10 cellular contexts compared by ENCODE assay signal in genomic region chr20:63172726-63173125, GRCh38. TPM values are rescaled to one million over a fixed set of nuclear protein-coding genes. Genes with fewer than 3 reads are reported as not detected.
A peak's percentile ranks its signal among the peaks of the same experiment; 100 is the strongest.
DNase-seq lines count a peak whose midpoint lies in the region; ATAC-seq and TF ChIP-seq lines count a peak whose summit lies in the region.
"Had no signal": no experiment of that assay in that cellular context is flagged by ENCODE, and none has a peak within 500 bp of the region (broad histone marks: within the 10 kb centered on the region; RNA-seq: fewer than 3 reads in every experiment).

No MANE protein-coding gene starts in this region.

- DNase-seq in Daoy (ENCODE audit: low read depth) = peak; percentile 41
- DNase-seq in HCT116 (ENCODE audit: low read depth, low spot score) = peak; percentile 15
- DNase-seq in SHP77 (lab: John Stamatoyannopoulos, UW) = peak; percentile 47 to 67
- peak; percentile 83 for DNase-seq in iPS-NIHi7 (ENCODE audit: extremely low spot score)
- DNase-seq: activated effector memory CD4-positive, alpha-beta T cell treated with anti-CD3 and anti-CD28 coated beads, Interleukin-2, amount 50 U/mL, for 16 hours; GF-D8; glutamatergic neuron had no signal

- TF ChIP-seq RAD21 in HCT116 (IDR thresholded peaks at IDR 0.05; ENCODE audit: low read depth) = peak; percentile 77

- H2AFZ ChIP-seq in HCT116 (ENCODE audit: low read depth, low read length, poor library complexity, severe bottlenecking) = no peak overlapping the region

- POLR2A ChIA-PET in HCT116 (lab: Charles Lee) = no interaction called here

- CTCF ChIA-PET in HCT116 (lab: Charles Lee) = interaction anchor here (0.6 to 1.1 kb wide), 5 partner anchors 10 to 118 kb away, joined by 3 to 8 read pairs (median 3); no protein-coding TSS in a partner anchor

- no peak overlapping the region for H3K4me3 ChIP-seq in HCT116 (replicated peaks in 1 of 2; ENCODE audit: low read depth in 1 of 2, low read length in 2 of 2)

- H3K9ac ChIP-seq in HCT116 (ENCODE audit: low read length) = no peak overlapping the region

- no TSS peak for BruUV-seq in HCT116 (replicated peaks; lab: Mats Ljungman, UMichigan)

- no peaks in the 10 kb centered on the region for H3K9me3 ChIP-seq in HCT116 (ENCODE audit: control insufficient read depth in 1 of 2, insufficient read depth in 1 of 2, low read depth in 1 of 2, low read length in 2 of 2)

- no peak overlapping the region for H3K27ac ChIP-seq in HCT116 (ENCODE audit: low read depth, low read length)

- no peaks in the 10 kb centered on the region for H3K79me2 ChIP-seq in HCT116 (ENCODE audit: insufficient read depth, low read length)

- H3K27me3 ChIP-seq in HCT116 (ENCODE audit: insufficient read depth, low read length) = 0 out of 2 replicates have a peak, but pooled peaks cover 9% of the 10 kb centered on the region

- TF ChIP-seq CTCF in HCT116 (IDR thresholded peaks at IDR 0.05 in 2 of 3, conservative IDR thresholded peaks at IDR 0.05 in 1 of 3; ENCODE audit: borderline replicate concordance in 1 of 3, insufficient read depth in 1 of 3, low read depth in 2 of 3, low read length in 2 of 3) = peak; percentile 62 to 75 (median 74)

- no peaks in the 10 kb centered on the region for H3K36me3 ChIP-seq in HCT116 (ENCODE audit: control insufficient read depth in 1 of 2, insufficient read depth in 2 of 2, low read length in 2 of 2)

- no peaks in the 10 kb centered on the region for H4K20me1 ChIP-seq in HCT116 (ENCODE audit: insufficient read depth)

- no peaks in the 10 kb centered on the region for H3K9me2 ChIP-seq in HCT116 (ENCODE audit: insufficient read depth)

- intact Hi-C loops in HCT116 (cut with micrococcal nuclease) = no loop called here

- TF ChIP-seq POLR2A in HCT116 (IDR thresholded peaks at IDR 0.05; ENCODE audit: borderline replicate concordance, extremely low read depth, insufficient read depth, insufficient read length) = no peak

- RAD21 ChIA-PET in HCT116 (lab: Charles Lee; ENCODE audit: low non-redundant PET in 1 of 2, low total read pairs in 2 of 2, uncharacterized antibody in 2 of 2, unreplicated experiment in 2 of 2) = interaction anchor here (0.9 to 1.1 kb wide), 2 partner anchors 13 to 200 kb away, joined by 4 to 6 read pairs; no protein-coding TSS in a partner anchor

- H3K4me2 ChIP-seq in HCT116 (ENCODE audit: low read length) = no peak overlapping the region

- ATAC-seq in HCT116 = peak; percentile 77
- no peak for ATAC-seq in HG02678 (IDR thresholded peaks at IDR 0.05; ENCODE audit: unreplicated experiment)
- no peak for ATAC-seq in GM18519 (IDR thresholded peaks at IDR 0.05; ENCODE audit: low FRiP score, unreplicated experiment)
- no peak for ATAC-seq in HG02610 (IDR thresholded peaks at IDR 0.05; ENCODE audit: unreplicated experiment)

- H3K4me1 ChIP-seq in HCT116 (ENCODE audit: control insufficient read depth in 1 of 2, insufficient read depth in 2 of 2, low read length in 2 of 2) = peaks cover 0 to 2% of the 10 kb centered on the region in 2 experiments; a peak in 2 of 4 replicates

TF ChIP-seq in HCT116, 20 proteins besides CTCF, POLR2A, EP300 and RAD21:
- TF ChIP-seq POLR2AphosphoS5 (IDR thresholded peaks at IDR 0.05; ENCODE audit: low read depth, low read length) = no peak
- TF ChIP-seq EZH2phosphoT487 (IDR thresholded peaks at IDR 0.05; ENCODE audit: borderline replicate concordance) = no peak
- TF ChIP-seq SIN3A (IDR thresholded peaks at IDR 0.05; ENCODE audit: low read depth) = no peak
- TF ChIP-seq CBX3 (IDR thresholded peaks at IDR 0.05; ENCODE audit: low read depth) = no peak
- TF ChIP-seq ELF1 (IDR thresholded peaks at IDR 0.05; ENCODE audit: borderline replicate concordance, low read depth) = no peak
- no peak for TF ChIP-seq CEBPB (IDR thresholded peaks at IDR 0.05; ENCODE audit: low read depth)
- TF ChIP-seq ZNF274 (IDR thresholded peaks at IDR 0.05; ENCODE audit: low read depth, low read length) = no peak

RNA-seq across cellular contexts. Expression of gene YTHDF1, which starts 43.2 kb away (rescaled TPM):
- total RNA-seq in Daoy (2014; rRNA removed; shearing (Covaris generic)) = 14.4 and 22.5 TPM in 2 replicates
- total RNA-seq in HCT116 (2021; ENCODE audit: unreplicated experiment) = 42.8 TPM
- 25.1 and 25.2 TPM in 2 replicates for polyA plus RNA-seq in HCT116 (2012)

Comparison
In these comparisons a context has a peak if more than half of its experiments do, and no peak if none do; other contexts are left out.
1. DNase-seq: peak in every context shown above with its lines; median percentile 83 in iPS-NIHi7; 57 in SHP77; 41 in Daoy; 15 in HCT116.